In the genomic region with DNA sequence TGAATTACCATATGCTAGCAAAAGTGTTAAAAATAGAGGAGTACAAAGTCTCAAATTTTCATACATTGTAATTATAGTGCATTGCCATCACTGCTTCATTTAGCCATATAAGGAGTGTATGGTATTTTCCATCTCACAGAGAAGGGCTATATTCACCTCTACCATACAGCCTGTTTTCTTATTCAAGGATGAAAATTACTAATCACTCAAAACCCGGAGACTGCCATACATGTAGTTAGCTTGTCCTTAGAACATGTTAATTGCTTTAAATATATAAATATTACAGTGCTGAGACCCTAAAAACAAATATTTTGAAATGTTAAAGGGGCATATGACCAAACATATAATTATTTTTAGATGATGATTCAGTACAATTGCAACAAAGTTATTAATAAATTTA, we compare ENCODE assay signal across 8 cellular contexts. TPM values are rescaled to one million over a fixed set of nuclear protein-coding genes. Genes with fewer than 3 reads are reported as not detected.
DNase-seq lines count a peak whose midpoint lies in the region; ATAC-seq and TF ChIP-seq lines count a peak whose summit lies in the region.

No MANE protein-coding gene starts in this region.

- no peak for TF ChIP-seq CTCF in H9 (conservative IDR thresholded peaks at IDR 0.05)
- TF ChIP-seq CTCF in WERI-Rb-1 (IDR thresholded peaks at IDR 0.05; ENCODE audit: low read depth, low read length) = no peak

- H3K9ac ChIP-seq in H9 (ENCODE audit: extremely low read depth, insufficient read length, low read length) (no peak overlapping the region), skeletal muscle tissue (ENCODE audit: low read depth in 1 of 3, low read length in 3 of 3) (peak overlapping the region; percentile 78 to 88 (median 86))

- H2AFZ ChIP-seq in H9 (ENCODE audit: low read length) = no peak overlapping the region

- H3K56ac ChIP-seq in H9 (ENCODE audit: insufficient read length, low read depth, low read length) = no peak overlapping the region

- WGBS in H9 (ENCODE audit: extremely low coverage, insufficient read length, low lambda C conversion rate) = no CpG with 5 or more reads among the region's 1 CpG

- peak overlapping the region; percentile 78 to 87; a peak in 4 of 5 replicates for H3K4me3 Mint-ChIP-seq in H9

- no peak overlapping the region for H3K18ac ChIP-seq in H9 (ENCODE audit: insufficient read length, low read depth, low read length)

- no peak overlapping the region for H3K27ac ChIP-seq in H9 (ENCODE audit: insufficient read length, low read depth, low read length)
- H3K27ac ChIP-seq in WERI-Rb-1 = peak overlapping the region; percentile 9
- H3K27ac ChIP-seq in skeletal muscle tissue (ENCODE audit: low read depth, low read length) = peak overlapping the region; percentile 92

- H3K23me2 ChIP-seq in H9 (ENCODE audit: insufficient read length, low read depth, low read length, poor library complexity, severe bottlenecking) = peaks cover 22% of the 10 kb centered on the region

- no peak overlapping the region for H2BK15ac ChIP-seq in H9 (ENCODE audit: low read depth, low read length)

- H4K5ac ChIP-seq in H9 (ENCODE audit: insufficient read length, low read depth, low read length) = no peak overlapping the region

- no peak overlapping the region for H4K91ac ChIP-seq in H9 (ENCODE audit: insufficient read length, low read depth, low read length)

- H3K36me3 ChIP-seq in WERI-Rb-1 = peaks cover 12% of the 10 kb centered on the region
- no peaks in the 10 kb centered on the region for H3K36me3 ChIP-seq in skeletal muscle tissue (ENCODE audit: control insufficient read depth in 3 of 3, insufficient read depth in 3 of 3, low read length in 3 of 3)

- H2AK5ac ChIP-seq in H9 (ENCODE audit: insufficient read length, low read length) = no peak overlapping the region

- no peak overlapping the region for H3K14ac ChIP-seq in H9 (ENCODE audit: insufficient read depth, low read length)

- no peak overlapping the region for H3K23ac ChIP-seq in H9 (ENCODE audit: insufficient read length, low read depth, low read length)

- no peaks in the 10 kb centered on the region for H3K9me3 Mint-ChIP-seq in H9

- H2BK12ac ChIP-seq in H9 (ENCODE audit: insufficient read length, low read depth, low read length) = no peak overlapping the region

- no peak for DNase-seq in H9
- no peak for DNase-seq in WERI-Rb-1
- peak; percentile 10 for DNase-seq in germinal center (ENCODE audit: low spot score)
- DNase-seq in NCI-H1694 (lab: John Stamatoyannopoulos, UW) = no peak
- no peak for DNase-seq in posterior vena cava (ENCODE audit: low spot score)

- no peak overlapping the region for H4K8ac ChIP-seq in H9 (replicated peaks; ENCODE audit: insufficient read length, low read depth, low read length)

- H3K27me3 ChIP-seq in H9 (ENCODE audit: insufficient read depth, low read length) = peaks cover 18% of the 10 kb centered on the region; the same call in 1 of the 2 replicates
- no peaks in the 10 kb centered on the region for H3K27me3 ChIP-seq in WERI-Rb-1 (ENCODE audit: insufficient read depth, low read depth, severe bottlenecking)
- no peaks in the 10 kb centered on the region for H3K27me3 ChIP-seq in skeletal muscle tissue (ENCODE audit: control insufficient read depth in 3 of 3, insufficient read depth in 3 of 3, low read length in 3 of 3)

- H3K9me3 ChIP-seq in H9 (ENCODE audit: control insufficient read depth, low read depth, low read length) (no peaks in the 10 kb centered on the region), WERI-Rb-1 (ENCODE audit: severe bottlenecking) (no peaks in the 10 kb centered on the region), skeletal muscle tissue (ENCODE audit: control insufficient read depth in 3 of 3, low read length in 3 of 3) (no peaks in the 10 kb centered on the region)

- no peak overlapping the region for H2BK120ac ChIP-seq in H9 (ENCODE audit: low read depth, low read length, poor library complexity, severe bottlenecking)

- H3K4me1 Mint-ChIP-seq in H9 = peaks cover 27 to 38% of the 10 kb centered on the region in 2 experiments

- no peak overlapping the region for H3K4ac ChIP-seq in H9 (ENCODE audit: low read depth, low read length)

- no peaks in the 10 kb centered on the region for H4K20me1 ChIP-seq in H9 (ENCODE audit: control insufficient read depth, insufficient read depth, insufficient read length)

- peaks cover 61% of the 10 kb centered on the region for H3K27me3 Mint-ChIP-seq in H9 (ENCODE audit: low read depth)

- no peaks in the 10 kb centered on the region for H3K79me2 ChIP-seq in H9 (ENCODE audit: insufficient read depth, low read length)

- H2BK20ac ChIP-seq in H9 (ENCODE audit: low read depth, low read length, poor library complexity, severe bottlenecking) = no peak overlapping the region

- H3K27ac Mint-ChIP-seq in H9 = no peak overlapping the region

- H2BK5ac ChIP-seq in H9 (ENCODE audit: insufficient read length, low read length) = no peak overlapping the region

- H3K79me1 ChIP-seq in H9 (ENCODE audit: insufficient read depth, low read depth, low read length, poor library complexity, severe bottlenecking) = no peaks in the 10 kb centered on the region

- H3T11ph ChIP-seq in H9 (ENCODE audit: low read length) = no peak overlapping the region

- H3K4me3 ChIP-seq in WERI-Rb-1 (ENCODE audit: low read depth, low read length) = peak overlapping the region; percentile 50
- peak overlapping the region; percentile 74 to 82 (median 79) for H3K4me3 ChIP-seq in skeletal muscle tissue (ENCODE audit: low read length in 3 of 3)

- peak overlapping the region; percentile 99 for H3K4me2 ChIP-seq in H9 (ENCODE audit: insufficient read depth, insufficient read length, low read length)

- H3K36me3 Mint-ChIP-seq in H9 (ENCODE audit: insufficient read depth in 1 of 3, low read depth in 3 of 3) = peaks cover 0 to 2% (median 0%) of the 10 kb centered on the region in 3 experiments; a peak in 2 of 7 replicates

- intact Hi-C loops in posterior vena cava (cut with DNase I) = no loop called here

- no peaks in the 10 kb centered on the region for H3K4me1 ChIP-seq in H9 (ENCODE audit: insufficient read depth, low read length)
- H3K4me1 ChIP-seq in skeletal muscle tissue (ENCODE audit: control insufficient read depth in 3 of 3, insufficient read depth in 3 of 3, low read length in 3 of 3) = peaks cover 20 to 34% (median 27%) of the 10 kb centered on the region in 3 donors

- ATAC-seq in GM21360 (IDR thresholded peaks at IDR 0.05; ENCODE audit: unreplicated experiment) (no peak), HG03135 (IDR thresholded peaks at IDR 0.05; ENCODE audit: unreplicated experiment) (no peak)

RNA-seq across cellular contexts. Expression of gene CPEB3, which starts 49.4 kb away (rescaled TPM):
- total RNA-seq in H9 (2021) (1.0 and 1.1 TPM in 2 replicates), skeletal muscle tissue (3.1 TPM), posterior vena cava (1 to 10 TPM; 3.1 to 3.5 TPM)

RNA-seq across cellular contexts. Expression of gene MARCHF5, which starts 49.5 kb away (rescaled TPM):
- 16.7 and 17.6 TPM in 2 replicates for total RNA-seq in H9 (2021)
- total RNA-seq in skeletal muscle tissue = 10.4 TPM
- total RNA-seq in posterior vena cava = 10 to 100 TPM; 20.8 to 24.1 TPM
